In genomic region chr14:77059276-77059934, GRCh38 we compare ENCODE assay signal across 1 cellular context.
A peak's percentile ranks its signal among the peaks of the same experiment; 100 is the strongest.
TF ChIP-seq lines count a peak whose summit lies in the region.

No MANE protein-coding gene starts in this region.

TF ChIP-seq in K562, 482 proteins besides CTCF, POLR2A, EP300 and RAD21 (continued from another document and continues in another):
- TF ChIP-seq CLOCK (CRISPR knock-in tag; IDR thresholded peaks at IDR 0.05; ENCODE audit: borderline replicate concordance) (no peak), THRAP3 (IDR thresholded peaks at IDR 0.05; ENCODE audit: borderline replicate concordance) (no peak), C11orf30 (IDR thresholded peaks at IDR 0.05; ENCODE audit: low read depth) (peak; percentile 28; the same call in 1 of the 2 replicates), MAZ (CRISPR knock-in tag; conservative IDR thresholded peaks at IDR 0.05 in 1 of 2, IDR thresholded peaks at IDR 0.05 in 1 of 2) (peak in 1 of 2 experiments; percentile 72; a peak in 2 of 4 replicates), CC2D1A (IDR thresholded peaks at IDR 0.05) (no peak), L3MBTL2 (IDR thresholded peaks at IDR 0.05) (peak; percentile 79), RCOR1 (IDR thresholded peaks at IDR 0.05; ENCODE audit: borderline replicate concordance in 1 of 2, low read depth in 2 of 2, low read length in 2 of 2) (peak in 1 of 2 experiments; percentile 27; a peak in 1 of 4 replicates), KDM4B (IDR thresholded peaks at IDR 0.05; ENCODE audit: borderline replicate concordance in 2 of 2, low read depth in 1 of 2) (no peak), PPARD (CRISPR knock-in tag; IDR thresholded peaks at IDR 0.05) (no peak), CHCHD3 (CRISPR knock-in tag; IDR thresholded peaks at IDR 0.05) (no peak), ZBTB12 (CRISPR knock-in tag; IDR thresholded peaks at IDR 0.05) (no peak), HNRNPH1 (optimal IDR thresholded peaks at IDR 0.05; ENCODE audit: low read depth, low read length) (no peak), MAFF (IDR thresholded peaks at IDR 0.05; ENCODE audit: low read length) (no peak), PRPF4 (IDR thresholded peaks at IDR 0.05; ENCODE audit: insufficient read depth, low read depth, low read length, poor library complexity, severe bottlenecking) (no peak), SFPQ (IDR thresholded peaks at IDR 0.05; ENCODE audit: low read depth, low read length) (no peak), POLR3A (IDR thresholded peaks at IDR 0.05; ENCODE audit: borderline replicate concordance, extremely low read depth, insufficient read depth, insufficient read length) (no peak), SNAPC5 (CRISPR knock-in tag; IDR thresholded peaks at IDR 0.05) (no peak), ZNF24 (IDR thresholded peaks at IDR 0.05) (no peak), FOXA3 (CRISPR knock-in tag; conservative IDR thresholded peaks at IDR 0.05 in 1 of 2, IDR thresholded peaks at IDR 0.05 in 1 of 2) (no peak), MYNN (IDR thresholded peaks at IDR 0.05) (0 out of 2 replicates have a peak, but pooled peaks have one; percentile 9), MYNN (CRISPR knock-in tag; IDR thresholded peaks at IDR 0.05) (no peak), BRF1 (IDR thresholded peaks at IDR 0.05; ENCODE audit: borderline replicate concordance, extremely low read depth, insufficient read length) (no peak), USF1 (CRISPR knock-in tag; IDR thresholded peaks at IDR 0.05) (peak; percentile 53), POLR2B (IDR thresholded peaks at IDR 0.05; ENCODE audit: low read depth, partially characterized antibody) (no peak), MEF2A (IDR thresholded peaks at IDR 0.05; ENCODE audit: control insufficient read depth, low read depth, low read length) (no peak), ZNF77 (CRISPR knock-in tag; IDR thresholded peaks at IDR 0.05) (no peak), MNT (conservative IDR thresholded peaks at IDR 0.05) (peak; percentile 74 to 79), THRA (IDR thresholded peaks at IDR 0.05) (no peak), TAL1 (IDR thresholded peaks at IDR 0.05) (no peak), ZNF75A (CRISPR knock-in tag; IDR thresholded peaks at IDR 0.05) (no peak), ZNF707 (CRISPR knock-in tag; conservative IDR thresholded peaks at IDR 0.05) (no peak), ZNF764 (CRISPR knock-in tag; IDR thresholded peaks at IDR 0.05; ENCODE audit: low read depth) (no peak), SRSF1 (IDR thresholded peaks at IDR 0.05; ENCODE audit: low read depth, low read length) (no peak), ARID1B (IDR thresholded peaks at IDR 0.05) (0 out of 2 replicates have a peak, but pooled peaks have one; percentile 10), ZNF280B (CRISPR knock-in tag; IDR thresholded peaks at IDR 0.05) (no peak), CTCFL (IDR thresholded peaks at IDR 0.05; ENCODE audit: borderline replicate concordance, insufficient read depth, low read depth, low read length, poor library complexity, severe bottlenecking) (no peak), ZFP30 (CRISPR knock-in tag; IDR thresholded peaks at IDR 0.05; ENCODE audit: borderline replicate concordance) (no peak), SMARCB1 (IDR thresholded peaks at IDR 0.05; ENCODE audit: insufficient read length, low read depth) (no peak), XRCC3 (IDR thresholded peaks at IDR 0.05) (no peak), HDAC2 (IDR thresholded peaks at IDR 0.05) (no peak), UBTF (IDR thresholded peaks at IDR 0.05; ENCODE audit: borderline replicate concordance in 1 of 2, low read depth in 2 of 2, low read length in 2 of 2) (0 out of 4 replicates have a peak, but pooled peaks of 1 of the 2 experiments have one; percentile 54), BRD4 (IDR thresholded peaks at IDR 0.05) (no peak), FOSL1 (tag; conservative IDR thresholded peaks at IDR 0.05) (peak; percentile 80), NKRF (IDR thresholded peaks at IDR 0.05; ENCODE audit: borderline replicate concordance) (no peak), HCFC1 (IDR thresholded peaks at IDR 0.05; ENCODE audit: low read depth, low read length) (no peak), FOXJ3 (CRISPR knock-in tag; IDR thresholded peaks at IDR 0.05) (no peak), GABPB1 (CRISPR knock-in tag; IDR thresholded peaks at IDR 0.05) (0 out of 2 replicates have a peak, but pooled peaks have one; percentile 14)
